ENCODE assay signal across 1 cellular context in the genomic region with DNA sequence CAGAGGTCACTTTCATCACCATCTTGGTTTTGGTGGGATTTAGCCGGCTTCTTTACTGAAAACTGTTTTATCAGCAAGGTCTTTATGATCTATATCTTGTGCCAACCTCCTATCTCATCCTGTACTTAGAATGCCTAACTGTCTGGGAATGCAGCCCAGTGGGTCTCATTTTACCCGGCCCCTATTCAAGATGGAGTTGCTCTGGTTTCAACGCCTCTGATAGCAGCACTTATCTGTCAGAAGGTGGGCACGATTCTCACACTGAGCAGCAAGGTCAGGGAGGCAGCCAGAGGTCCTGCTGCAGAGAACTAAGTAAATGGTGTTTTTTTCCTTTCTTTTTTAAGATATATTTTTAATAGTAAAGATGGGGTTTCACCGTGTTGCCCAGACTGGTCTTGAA.
TF ChIP-seq lines count a peak whose summit lies in the region.

No MANE protein-coding gene starts in this region.

TF ChIP-seq in K562, 482 proteins besides CTCF, POLR2A, EP300 and RAD21 (continued from another document):
- TF ChIP-seq, protein P1, sequence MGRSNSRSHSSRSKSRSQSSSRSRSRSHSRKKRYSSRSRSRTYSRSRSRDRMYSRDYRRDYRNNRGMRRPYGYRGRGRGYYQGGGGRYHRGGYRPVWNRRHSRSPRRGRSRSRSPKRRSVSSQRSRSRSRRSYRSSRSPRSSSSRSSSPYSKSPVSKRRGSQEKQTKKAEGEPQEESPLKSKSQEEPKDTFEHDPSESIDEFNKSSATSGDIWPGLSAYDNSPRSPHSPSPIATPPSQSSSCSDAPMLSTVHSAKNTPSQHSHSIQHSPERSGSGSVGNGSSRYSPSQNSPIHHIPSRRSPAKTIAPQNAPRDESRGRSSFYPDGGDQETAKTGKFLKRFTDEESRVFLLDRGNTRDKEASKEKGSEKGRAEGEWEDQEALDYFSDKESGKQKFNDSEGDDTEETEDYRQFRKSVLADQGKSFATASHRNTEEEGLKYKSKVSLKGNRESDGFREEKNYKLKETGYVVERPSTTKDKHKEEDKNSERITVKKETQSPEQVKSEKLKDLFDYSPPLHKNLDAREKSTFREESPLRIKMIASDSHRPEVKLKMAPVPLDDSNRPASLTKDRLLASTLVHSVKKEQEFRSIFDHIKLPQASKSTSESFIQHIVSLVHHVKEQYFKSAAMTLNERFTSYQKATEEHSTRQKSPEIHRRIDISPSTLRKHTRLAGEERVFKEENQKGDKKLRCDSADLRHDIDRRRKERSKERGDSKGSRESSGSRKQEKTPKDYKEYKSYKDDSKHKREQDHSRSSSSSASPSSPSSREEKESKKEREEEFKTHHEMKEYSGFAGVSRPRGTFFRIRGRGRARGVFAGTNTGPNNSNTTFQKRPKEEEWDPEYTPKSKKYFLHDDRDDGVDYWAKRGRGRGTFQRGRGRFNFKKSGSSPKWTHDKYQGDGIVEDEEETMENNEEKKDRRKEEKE (IDR thresholded peaks at IDR 0.05; ENCODE audit: borderline replicate concordance in 1 of 2, control insufficient read depth in 1 of 2, low read depth in 2 of 2, low read length in 1 of 2) = no peak
- TF ChIP-seq ZNF354B (CRISPR knock-in tag; IDR thresholded peaks at IDR 0.05) (peak; percentile 74), ZNF24 (IDR thresholded peaks at IDR 0.05) (no peak), KAT7 (CRISPR knock-in tag; IDR thresholded peaks at IDR 0.05; ENCODE audit: borderline replicate concordance) (no peak), U2AF2 (optimal IDR thresholded peaks at IDR 0.05; ENCODE audit: low read depth, low read length) (no peak), ZC3H11A (IDR thresholded peaks at IDR 0.05; ENCODE audit: low read depth, low read length) (no peak), NR4A1 (CRISPR knock-in tag; IDR thresholded peaks at IDR 0.05) (no peak), NR4A1 (tag; IDR thresholded peaks at IDR 0.05) (peak; percentile 95), HOXB6 (CRISPR knock-in tag; IDR thresholded peaks at IDR 0.05; ENCODE audit: borderline replicate concordance) (no peak), ZNF140 (CRISPR knock-in tag; IDR thresholded peaks at IDR 0.05) (no peak), HSF4 (CRISPR knock-in tag; IDR thresholded peaks at IDR 0.05; ENCODE audit: borderline replicate concordance) (no peak), FOSL1 (tag; conservative IDR thresholded peaks at IDR 0.05) (no peak), PRPF4 (IDR thresholded peaks at IDR 0.05; ENCODE audit: insufficient read depth, low read depth, low read length, poor library complexity, severe bottlenecking) (no peak), ZNF77 (CRISPR knock-in tag; IDR thresholded peaks at IDR 0.05) (no peak), PURB (CRISPR knock-in tag; IDR thresholded peaks at IDR 0.05; ENCODE audit: low read depth) (no peak), KAT8 (IDR thresholded peaks at IDR 0.05; ENCODE audit: low read depth) (no peak)
- TF ChIP-seq, protein P2, sequence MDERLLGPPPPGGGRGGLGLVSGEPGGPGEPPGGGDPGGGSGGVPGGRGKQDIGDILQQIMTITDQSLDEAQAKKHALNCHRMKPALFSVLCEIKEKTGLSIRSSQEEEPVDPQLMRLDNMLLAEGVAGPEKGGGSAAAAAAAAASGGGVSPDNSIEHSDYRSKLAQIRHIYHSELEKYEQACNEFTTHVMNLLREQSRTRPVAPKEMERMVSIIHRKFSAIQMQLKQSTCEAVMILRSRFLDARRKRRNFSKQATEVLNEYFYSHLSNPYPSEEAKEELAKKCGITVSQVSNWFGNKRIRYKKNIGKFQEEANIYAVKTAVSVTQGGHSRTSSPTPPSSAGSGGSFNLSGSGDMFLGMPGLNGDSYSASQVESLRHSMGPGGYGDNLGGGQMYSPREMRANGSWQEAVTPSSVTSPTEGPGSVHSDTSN (CRISPR knock-in tag; IDR thresholded peaks at IDR 0.05; ENCODE audit: low read depth) = no peak
- TF ChIP-seq, protein P2 (tag; conservative IDR thresholded peaks at IDR 0.05; ENCODE audit: low read depth) = peak; percentile 51
- TF ChIP-seq, protein P3, sequence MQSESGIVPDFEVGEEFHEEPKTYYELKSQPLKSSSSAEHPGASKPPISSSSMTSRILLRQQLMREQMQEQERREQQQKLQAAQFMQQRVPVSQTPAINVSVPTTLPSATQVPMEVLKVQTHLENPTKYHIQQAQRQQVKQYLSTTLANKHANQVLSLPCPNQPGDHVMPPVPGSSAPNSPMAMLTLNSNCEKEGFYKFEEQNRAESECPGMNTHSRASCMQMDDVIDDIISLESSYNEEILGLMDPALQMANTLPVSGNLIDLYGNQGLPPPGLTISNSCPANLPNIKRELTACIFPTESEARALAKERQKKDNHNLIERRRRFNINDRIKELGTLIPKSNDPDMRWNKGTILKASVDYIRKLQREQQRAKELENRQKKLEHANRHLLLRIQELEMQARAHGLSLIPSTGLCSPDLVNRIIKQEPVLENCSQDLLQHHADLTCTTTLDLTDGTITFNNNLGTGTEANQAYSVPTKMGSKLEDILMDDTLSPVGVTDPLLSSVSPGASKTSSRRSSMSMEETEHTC (IDR thresholded peaks at IDR 0.05) = no peak
- TF ChIP-seq, protein P4, sequence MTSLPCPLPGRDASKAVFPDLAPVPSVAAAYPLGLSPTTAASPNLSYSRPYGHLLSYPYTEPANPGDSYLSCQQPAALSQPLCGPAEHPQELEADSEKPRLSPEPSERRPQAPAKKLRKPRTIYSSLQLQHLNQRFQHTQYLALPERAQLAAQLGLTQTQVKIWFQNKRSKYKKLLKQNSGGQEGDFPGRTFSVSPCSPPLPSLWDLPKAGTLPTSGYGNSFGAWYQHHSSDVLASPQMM (CRISPR knock-in tag; IDR thresholded peaks at IDR 0.05) = no peak
- TF ChIP-seq, protein P5, sequence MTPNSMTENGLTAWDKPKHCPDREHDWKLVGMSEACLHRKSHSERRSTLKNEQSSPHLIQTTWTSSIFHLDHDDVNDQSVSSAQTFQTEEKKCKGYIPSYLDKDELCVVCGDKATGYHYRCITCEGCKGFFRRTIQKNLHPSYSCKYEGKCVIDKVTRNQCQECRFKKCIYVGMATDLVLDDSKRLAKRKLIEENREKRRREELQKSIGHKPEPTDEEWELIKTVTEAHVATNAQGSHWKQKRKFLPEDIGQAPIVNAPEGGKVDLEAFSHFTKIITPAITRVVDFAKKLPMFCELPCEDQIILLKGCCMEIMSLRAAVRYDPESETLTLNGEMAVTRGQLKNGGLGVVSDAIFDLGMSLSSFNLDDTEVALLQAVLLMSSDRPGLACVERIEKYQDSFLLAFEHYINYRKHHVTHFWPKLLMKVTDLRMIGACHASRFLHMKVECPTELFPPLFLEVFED (CRISPR knock-in tag; conservative IDR thresholded peaks at IDR 0.05) = 0 out of 2 replicates have a peak, but pooled peaks have one; percentile 23
- TF ChIP-seq, protein P6, sequence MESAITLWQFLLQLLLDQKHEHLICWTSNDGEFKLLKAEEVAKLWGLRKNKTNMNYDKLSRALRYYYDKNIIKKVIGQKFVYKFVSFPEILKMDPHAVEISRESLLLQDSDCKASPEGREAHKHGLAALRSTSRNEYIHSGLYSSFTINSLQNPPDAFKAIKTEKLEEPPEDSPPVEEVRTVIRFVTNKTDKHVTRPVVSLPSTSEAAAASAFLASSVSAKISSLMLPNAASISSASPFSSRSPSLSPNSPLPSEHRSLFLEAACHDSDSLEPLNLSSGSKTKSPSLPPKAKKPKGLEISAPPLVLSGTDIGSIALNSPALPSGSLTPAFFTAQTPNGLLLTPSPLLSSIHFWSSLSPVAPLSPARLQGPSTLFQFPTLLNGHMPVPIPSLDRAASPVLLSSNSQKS (CRISPR knock-in tag; IDR thresholded peaks at IDR 0.05) = no peak
